11 cellular contexts compared by ENCODE assay signal in the genomic region with DNA sequence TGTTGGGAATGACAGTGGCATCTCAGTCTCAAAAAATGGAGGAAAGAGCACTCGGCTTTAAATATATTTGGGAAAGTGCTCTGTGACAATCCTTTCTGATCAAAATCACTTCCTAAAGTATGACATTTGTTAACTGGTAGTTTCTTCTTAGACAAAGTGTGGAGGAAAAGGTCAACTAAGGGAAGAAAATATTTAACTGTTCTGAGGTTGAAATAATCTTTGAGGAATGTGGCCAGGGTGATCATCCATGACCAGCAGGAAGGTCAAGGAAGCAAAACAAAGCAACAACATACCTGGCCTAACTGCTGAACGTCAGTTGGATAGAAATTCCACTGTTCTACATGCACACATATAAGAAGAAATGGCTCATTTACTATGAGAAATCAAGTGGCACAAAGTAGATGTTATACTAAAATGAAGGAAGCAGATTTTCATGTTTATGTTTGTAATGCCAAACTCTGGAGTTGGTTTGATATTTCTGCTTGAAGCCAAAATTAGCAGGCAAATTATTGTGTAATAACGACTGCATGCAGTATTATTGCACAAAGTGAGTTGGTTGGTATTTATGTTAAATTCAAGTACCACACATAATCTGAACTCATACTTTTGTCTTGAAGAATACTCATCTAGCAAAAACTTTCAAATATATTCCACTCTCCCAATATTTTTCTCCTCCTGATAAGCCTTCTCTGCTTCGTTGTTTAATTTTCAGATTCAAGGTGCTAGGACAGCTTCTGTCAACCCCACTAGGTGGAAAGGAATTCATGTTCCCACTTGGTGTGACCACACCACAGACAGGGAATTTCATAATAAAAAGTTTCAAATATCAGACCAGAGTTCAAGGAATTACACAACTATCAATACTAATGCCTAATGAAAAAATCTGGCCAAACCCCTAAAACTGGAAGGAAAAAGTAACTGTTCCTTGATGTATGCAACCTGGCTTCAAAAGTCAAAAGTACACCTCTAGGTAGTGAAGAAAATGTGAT.
DNase-seq lines count a peak whose midpoint lies in the region; ATAC-seq, FAIRE-seq and TF ChIP-seq lines count a peak whose summit lies in the region.
"Had no signal": no experiment of that assay in that cellular context is flagged by ENCODE, and none has a peak within 500 bp of the region (broad histone marks: within the 10 kb centered on the region; RNA-seq: fewer than 3 reads in every experiment).

No MANE protein-coding gene starts in this region.

- ATAC-seq in HepG2: no peak
- ATAC-seq in right lobe of liver: no peak
- ATAC-seq in lower lobe of right lung: peak in 1 of 2 donors; percentile 33
- peak; percentile 10 for ATAC-seq in aorta (ENCODE audit: low FRiP score)
- ATAC-seq in HG02571 (IDR thresholded peaks at IDR 0.05; ENCODE audit: unreplicated experiment): no peak
- no peak for ATAC-seq in GM18511 (IDR thresholded peaks at IDR 0.05; ENCODE audit: unreplicated experiment)

- H3K27me3 ChIP-seq in HepG2 (ENCODE audit: control insufficient read depth in 1 of 2, insufficient read depth in 2 of 2, low read length in 2 of 2) (no peaks in the 10 kb centered on the region), right lobe of liver (no peaks in the 10 kb centered on the region), lower lobe of right lung (ENCODE audit: low read depth) (no peaks in the 10 kb centered on the region), aorta (ENCODE audit: control insufficient read depth in 1 of 2, insufficient read depth in 2 of 2, low read length in 1 of 2) (no peaks in the 10 kb centered on the region), neuronal stem cell (ENCODE audit: control insufficient read depth in 3 of 3, insufficient read depth in 3 of 3, low read depth in 1 of 3, low read length in 3 of 3) (no peaks in the 10 kb centered on the region)
- H3K27me3 ChIP-seq: testis had no signal

- H4K20me1 ChIP-seq in HepG2 (ENCODE audit: insufficient read depth, low read length): no peaks in the 10 kb centered on the region

- H3K4me2 ChIP-seq in HepG2 (ENCODE audit: low read depth, low read length) (no peak overlapping the region), neuronal stem cell (ENCODE audit: insufficient read depth, low read length, poor library complexity, severe bottlenecking) (no peak overlapping the region)

- intact Hi-C loops in HepG2 (cut with micrococcal nuclease; ENCODE audit: unreplicated experiment) (no loop called here), right lobe of liver (cut with DNase I) (no loop called here), lower lobe of right lung (cut with DNase I) (no loop called here), aorta (cut with DNase I) (no loop called here)

- TF ChIP-seq CTCF in HepG2 (CRISPR knock-in tag; IDR thresholded peaks at IDR 0.05): no peak
- no peak for TF ChIP-seq CTCF in right lobe of liver (IDR thresholded peaks at IDR 0.05)
- no peak for TF ChIP-seq CTCF in lower lobe of right lung (IDR thresholded peaks at IDR 0.05)

- no peak for FAIRE-seq in HepG2 (lab: Jason Lieb, UNC)

- H3K9me3 ChIP-seq in HepG2 (ENCODE audit: low read length): no peaks in the 10 kb centered on the region
- no peaks in the 10 kb centered on the region for H3K9me3 ChIP-seq in right lobe of liver
- H3K9me3 ChIP-seq in lower lobe of right lung: no peaks in the 10 kb centered on the region
- H3K9me3 ChIP-seq in aorta (ENCODE audit: control insufficient read depth, low read length): no peaks in the 10 kb centered on the region
- no peaks in the 10 kb centered on the region for H3K9me3 ChIP-seq in neuronal stem cell (replicated peaks in 1 of 2; ENCODE audit: control insufficient read depth in 2 of 2, insufficient read depth in 1 of 2, low read depth in 1 of 2, low read length in 2 of 2)
- H3K9me3 ChIP-seq: testis had no signal

- H3K18ac ChIP-seq in neuronal stem cell (ENCODE audit: low read length): no peak overlapping the region

- H3K4me3 ChIP-seq in HepG2 (replicated peaks in 1 of 3; ENCODE audit: insufficient read depth in 1 of 3, low read depth in 2 of 3, low read length in 3 of 3) (no peak overlapping the region), right lobe of liver (no peak overlapping the region), lower lobe of right lung (no peak overlapping the region), aorta (ENCODE audit: low read length in 2 of 2) (no peak overlapping the region), neuronal stem cell (ENCODE audit: low read length in 2 of 2) (no peak overlapping the region)
- H3K4me3 ChIP-seq: SK-N-MC, testis had no signal

- in situ Hi-C loops in HepG2 (cut with HindIII; ENCODE audit: extremely low pct_ligation_motif_present, low pct_unique_long_range_greater_than_20kb): no loop called here

- TF ChIP-seq EP300 in HepG2 (IDR thresholded peaks at IDR 0.05; ENCODE audit: low read depth in 2 of 2, low read length in 2 of 2) (no peak), HepG2 (CRISPR knock-in tag; IDR thresholded peaks at IDR 0.05; ENCODE audit: borderline replicate concordance) (no peak)

- H4K8ac ChIP-seq in neuronal stem cell (ENCODE audit: low read depth, low read length): no peak overlapping the region

- no peak for DNase-seq in HepG2 (ENCODE audit: low spot score)
- DNase-seq in right lobe of liver: no peak
- no peak for DNase-seq in lower lobe of right lung
- no peak for DNase-seq in aorta
- no peak for DNase-seq in neuronal stem cell (ENCODE audit: low spot score)
- DNase-seq: NCI-H1105, testis had no signal

- H3K27ac ChIP-seq in HepG2 (ENCODE audit: extremely low read length, insufficient read depth, low read length): no peak overlapping the region
- H3K27ac ChIP-seq in right lobe of liver: no peak overlapping the region
- H3K27ac ChIP-seq in cingulate gyrus (ENCODE audit: low read depth, low read length): peak overlapping the region; percentile 24
- H3K27ac ChIP-seq in lower lobe of right lung: peak overlapping the region; percentile 69
- no peak overlapping the region for H3K27ac ChIP-seq in aorta (ENCODE audit: low read depth in 1 of 2, low read length in 2 of 2)
- no peak overlapping the region for H3K27ac ChIP-seq in neuronal stem cell (replicated peaks; ENCODE audit: low read length)
- H3K27ac ChIP-seq: SK-N-MC had no signal

- no peak overlapping the region for H2AK5ac ChIP-seq in neuronal stem cell (ENCODE audit: low read depth, low read length)

- H2BK5ac ChIP-seq in neuronal stem cell (ENCODE audit: low read length): no peak overlapping the region

- H3K4ac ChIP-seq in neuronal stem cell (ENCODE audit: low read length): no peak overlapping the region

- TF ChIP-seq POLR2A in HepG2 (IDR thresholded peaks at IDR 0.05; ENCODE audit: insufficient read depth in 1 of 2, low read depth in 2 of 2, low read length in 2 of 2): no peak
- no peak for TF ChIP-seq POLR2A in right lobe of liver (IDR thresholded peaks at IDR 0.05)

- 75% methylated on average over 4 of the region's 4 CpGs for WGBS in HepG2 (ENCODE audit: low lambda C conversion rate)
- WGBS in right lobe of liver (ENCODE audit: insufficient coverage, low coverage, low lambda C conversion rate, missing lambda C conversion rate): 41% methylated on average over 4 of the region's 4 CpGs
- 43 to 60% methylated on average over 4 of the region's 4 CpGs for WGBS in aorta, 2 donors
- no CpG with 5 or more reads among the region's 4 CpGs for WGBS in neuronal stem cell (ENCODE audit: extremely low coverage in 2 of 2, insufficient read length in 2 of 2, insufficient replicate concordance in 1 of 2), 2 donors

- H3K79me2 ChIP-seq in HepG2 (ENCODE audit: insufficient read depth, low read length): no peaks in the 10 kb centered on the region

- no peak overlapping the region for H4K91ac ChIP-seq in neuronal stem cell (ENCODE audit: low read depth, low read length, poor library complexity)

- no peak overlapping the region for H3K23ac ChIP-seq in neuronal stem cell (ENCODE audit: low read depth, low read length, poor library complexity)

- TF ChIP-seq RAD21 in HepG2 (CRISPR knock-in tag; IDR thresholded peaks at IDR 0.05): no peak

- H2AFZ ChIP-seq in HepG2 (ENCODE audit: low read length): no peak overlapping the region
- no peak overlapping the region for H2AFZ ChIP-seq in neuronal stem cell (ENCODE audit: low read length)

- CTCF ChIA-PET in HepG2 (lab: Yijun Ruan, JAX; ENCODE audit: low intra/inter-chr PET ratio, low total read pairs): no interaction called here

- BruUV-seq in HepG2 (replicated peaks; lab: Mats Ljungman, UMichigan): no TSS peak

- no peak overlapping the region for H3K14ac ChIP-seq in neuronal stem cell (ENCODE audit: low read length)

- H3K4me1 ChIP-seq in HepG2 (ENCODE audit: insufficient read depth, low read length) (peaks cover 23% of the 10 kb centered on the region), right lobe of liver (peaks cover 0 to 9% (median 0%) of the 10 kb centered on the region in 4 donors), lower lobe of right lung (peaks cover 77% of the 10 kb centered on the region), aorta (ENCODE audit: control insufficient read depth in 1 of 2, insufficient read depth in 2 of 2, low read length in 2 of 2) (no peaks in the 10 kb centered on the region), neuronal stem cell (ENCODE audit: control insufficient read depth in 2 of 2, insufficient read depth in 1 of 2, low read depth in 1 of 2, low read length in 2 of 2) (peaks cover 0 to 12% of the 10 kb centered on the region in 2 donors)

- no peak overlapping the region for H2BK15ac ChIP-seq in neuronal stem cell (ENCODE audit: low read length)

- POLR2A ChIA-PET in HepG2 (lab: Yijun Ruan, JAX): no interaction called here

- no peaks in the 10 kb centered on the region for H3K36me3 ChIP-seq in HepG2 (replicated peaks in 1 of 2; ENCODE audit: control insufficient read depth in 1 of 2, insufficient read depth in 2 of 2, low read length in 2 of 2)
- H3K36me3 ChIP-seq in right lobe of liver: no peaks in the 10 kb centered on the region
- no peaks in the 10 kb centered on the region for H3K36me3 ChIP-seq in lower lobe of right lung
- H3K36me3 ChIP-seq in aorta (ENCODE audit: control insufficient read depth in 1 of 2, insufficient read depth in 2 of 2, low read length in 1 of 2): no peaks in the 10 kb centered on the region
- H3K36me3 ChIP-seq in neuronal stem cell (replicated peaks in 1 of 2; ENCODE audit: control insufficient read depth in 2 of 2, insufficient read depth in 2 of 2, low read length in 2 of 2): no peaks in the 10 kb centered on the region

- no peak overlapping the region for H2BK12ac ChIP-seq in neuronal stem cell (ENCODE audit: low read length)

- H3K79me1 ChIP-seq in neuronal stem cell (ENCODE audit: low read depth, low read length): no peaks in the 10 kb centered on the region

- H3K9ac ChIP-seq in HepG2 (ENCODE audit: insufficient read depth, low read depth, low read length) (no peak overlapping the region), neuronal stem cell (ENCODE audit: low read depth, low read length, poor library complexity) (no peak overlapping the region)

- no peak overlapping the region for H2BK120ac ChIP-seq in neuronal stem cell (ENCODE audit: low read depth, low read length)

TF ChIP-seq in HepG2, 621 proteins besides CTCF, POLR2A, EP300 and RAD21 (continues in another document):
- TF ChIP-seq CEBPB (IDR thresholded peaks at IDR 0.05; ENCODE audit: borderline replicate concordance, low read depth, low read length) (peak; percentile 66), ZNF772 (CRISPR knock-in tag; IDR thresholded peaks at IDR 0.05) (no peak)

Comparison
In these comparisons a context has a peak if more than half of its experiments do, and no peak if none do; other contexts are left out.
1. H3K27ac ChIP-seq: peak in cingulate gyrus (single experiment) and lower lobe of right lung (single experiment); none in HepG2 (single experiment), right lobe of liver (0 of 3), aorta (0 of 2) and neuronal stem cell (single experiment).